In the genomic region with DNA sequence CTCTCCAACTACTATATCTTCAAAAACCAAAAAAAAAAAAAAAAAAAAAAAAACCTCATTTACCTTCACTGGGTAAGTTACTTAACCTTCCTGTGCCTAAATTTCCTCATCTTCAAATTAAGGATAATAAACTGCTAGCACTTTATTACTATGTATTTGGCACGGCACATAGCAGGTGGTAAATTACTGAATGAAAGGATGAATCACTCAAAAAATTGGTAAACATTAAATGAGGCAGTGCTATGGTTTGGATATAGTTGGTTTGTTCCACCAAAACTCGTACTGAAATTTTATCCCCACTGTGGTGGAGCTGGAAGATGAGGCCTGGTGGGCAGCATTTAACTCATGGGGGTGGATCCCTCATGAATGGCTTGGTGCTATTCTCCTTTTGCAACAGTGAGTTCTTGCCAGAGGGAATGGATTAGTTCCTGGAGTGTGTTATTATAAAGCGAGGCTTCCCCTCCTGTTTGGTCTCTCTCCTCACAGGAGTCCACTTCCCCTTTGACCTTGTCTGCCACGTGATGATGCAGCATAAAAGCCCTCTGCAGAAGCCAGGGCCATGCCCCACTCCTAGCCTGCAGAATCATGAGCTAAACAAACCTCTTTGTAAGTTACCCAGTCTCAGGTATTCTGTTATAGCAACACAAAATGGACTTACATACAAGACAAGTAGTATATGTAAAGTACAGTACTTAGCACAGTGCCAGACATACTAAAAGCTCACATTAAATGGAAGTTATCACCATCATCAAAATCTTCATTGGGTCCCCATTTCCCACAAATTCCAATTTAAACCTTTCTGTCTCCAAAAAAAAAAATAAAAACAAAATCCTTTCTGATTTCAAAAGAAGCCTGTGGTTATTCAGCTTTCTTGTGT, we compare ENCODE assay signal across 1 cellular context.
TF ChIP-seq lines count a peak whose summit lies in the region.

No MANE protein-coding gene starts in this region.

TF ChIP-seq in GM23338, 12 proteins besides CTCF, POLR2A, EP300 and RAD21 (continued from another document):
- TF ChIP-seq, protein P1, sequence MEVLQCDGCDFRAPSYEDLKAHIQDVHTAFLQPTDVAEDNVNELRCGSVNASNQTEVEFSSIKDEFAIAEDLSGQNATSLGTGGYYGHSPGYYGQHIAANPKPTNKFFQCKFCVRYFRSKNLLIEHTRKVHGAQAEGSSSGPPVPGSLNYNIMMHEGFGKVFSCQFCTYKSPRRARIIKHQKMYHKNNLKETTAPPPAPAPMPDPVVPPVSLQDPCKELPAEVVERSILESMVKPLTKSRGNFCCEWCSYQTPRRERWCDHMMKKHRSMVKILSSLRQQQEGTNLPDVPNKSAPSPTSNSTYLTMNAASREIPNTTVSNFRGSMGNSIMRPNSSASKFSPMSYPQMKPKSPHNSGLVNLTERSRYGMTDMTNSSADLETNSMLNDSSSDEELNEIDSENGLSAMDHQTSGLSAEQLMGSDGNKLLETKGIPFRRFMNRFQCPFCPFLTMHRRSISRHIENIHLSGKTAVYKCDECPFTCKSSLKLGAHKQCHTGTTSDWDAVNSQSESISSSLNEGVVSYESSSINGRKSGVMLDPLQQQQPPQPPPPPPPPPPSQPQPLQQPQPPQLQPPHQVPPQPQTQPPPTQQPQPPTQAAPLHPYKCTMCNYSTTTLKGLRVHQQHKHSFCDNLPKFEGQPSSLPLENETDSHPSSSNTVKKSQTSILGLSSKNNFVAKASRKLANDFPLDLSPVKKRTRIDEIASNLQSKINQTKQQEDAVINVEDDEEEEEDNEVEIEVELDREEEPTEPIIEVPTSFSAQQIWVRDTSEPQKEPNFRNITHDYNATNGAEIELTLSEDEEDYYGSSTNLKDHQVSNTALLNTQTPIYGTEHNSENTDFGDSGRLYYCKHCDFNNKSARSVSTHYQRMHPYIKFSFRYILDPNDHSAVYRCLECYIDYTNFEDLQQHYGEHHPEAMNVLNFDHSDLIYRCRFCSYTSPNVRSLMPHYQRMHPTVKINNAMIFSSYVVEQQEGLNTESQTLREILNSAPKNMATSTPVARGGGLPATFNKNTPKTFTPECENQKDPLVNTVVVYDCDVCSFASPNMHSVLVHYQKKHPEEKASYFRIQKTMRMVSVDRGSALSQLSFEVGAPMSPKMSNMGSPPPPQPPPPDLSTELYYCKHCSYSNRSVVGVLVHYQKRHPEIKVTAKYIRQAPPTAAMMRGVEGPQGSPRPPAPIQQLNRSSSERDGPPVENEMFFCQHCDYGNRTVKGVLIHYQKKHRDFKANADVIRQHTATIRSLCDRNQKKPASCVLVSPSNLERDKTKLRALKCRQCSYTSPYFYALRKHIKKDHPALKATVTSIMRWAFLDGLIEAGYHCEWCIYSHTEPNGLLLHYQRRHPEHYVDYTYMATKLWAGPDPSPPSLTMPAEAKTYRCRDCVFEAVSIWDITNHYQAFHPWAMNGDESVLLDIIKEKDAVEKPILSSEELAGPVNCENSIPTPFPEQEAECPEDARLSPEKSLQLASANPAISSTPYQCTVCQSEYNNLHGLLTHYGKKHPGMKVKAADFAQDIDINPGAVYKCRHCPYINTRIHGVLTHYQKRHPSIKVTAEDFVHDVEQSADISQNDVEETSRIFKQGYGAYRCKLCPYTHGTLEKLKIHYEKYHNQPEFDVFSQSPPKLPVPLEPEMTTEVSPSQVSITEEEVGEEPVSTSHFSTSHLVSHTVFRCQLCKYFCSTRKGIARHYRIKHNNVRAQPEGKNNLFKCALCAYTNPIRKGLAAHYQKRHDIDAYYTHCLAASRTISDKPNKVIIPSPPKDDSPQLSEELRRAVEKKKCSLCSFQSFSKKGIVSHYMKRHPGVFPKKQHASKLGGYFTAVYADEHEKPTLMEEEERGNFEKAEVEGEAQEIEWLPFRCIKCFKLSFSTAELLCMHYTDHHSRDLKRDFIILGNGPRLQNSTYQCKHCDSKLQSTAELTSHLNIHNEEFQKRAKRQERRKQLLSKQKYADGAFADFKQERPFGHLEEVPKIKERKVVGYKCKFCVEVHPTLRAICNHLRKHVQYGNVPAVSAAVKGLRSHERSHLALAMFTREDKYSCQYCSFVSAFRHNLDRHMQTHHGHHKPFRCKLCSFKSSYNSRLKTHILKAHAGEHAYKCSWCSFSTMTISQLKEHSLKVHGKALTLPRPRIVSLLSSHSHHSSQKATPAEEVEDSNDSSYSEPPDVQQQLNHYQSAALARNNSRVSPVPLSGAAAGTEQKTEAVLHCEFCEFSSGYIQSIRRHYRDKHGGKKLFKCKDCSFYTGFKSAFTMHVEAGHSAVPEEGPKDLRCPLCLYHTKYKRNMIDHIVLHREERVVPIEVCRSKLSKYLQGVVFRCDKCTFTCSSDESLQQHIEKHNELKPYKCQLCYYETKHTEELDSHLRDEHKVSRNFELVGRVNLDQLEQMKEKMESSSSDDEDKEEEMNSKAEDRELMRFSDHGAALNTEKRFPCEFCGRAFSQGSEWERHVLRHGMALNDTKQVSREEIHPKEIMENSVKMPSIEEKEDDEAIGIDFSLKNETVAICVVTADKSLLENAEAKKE (CRISPR knock-in tag; IDR thresholded peaks at IDR 0.05): no peak
- TF ChIP-seq EZH2phosphoT487 (IDR thresholded peaks at IDR 0.05; ENCODE audit: unreplicated experiment): no peak
- no peak for TF ChIP-seq STAT1 (IDR thresholded peaks at IDR 0.05; ENCODE audit: unreplicated experiment)
TF ChIP-seq in GM23338: peak in this region for 0.
